ENCODE assay signal across 14 cellular contexts in genomic region chr3:4351872-4352271, GRCh38. TPM values are rescaled to one million over a fixed set of nuclear protein-coding genes. Genes with fewer than 3 reads are reported as not detected.
DNase-seq lines count a peak whose midpoint lies in the region; ATAC-seq lines count a peak whose summit lies in the region.
"Had no signal": no experiment of that assay in that cellular context is flagged by ENCODE, and none has a peak within 500 bp of the region (broad histone marks: within the 10 kb centered on the region; RNA-seq: fewer than 3 reads in every experiment).

No MANE protein-coding gene starts in this region.

- H3K9me3 ChIP-seq in SJSA1 (replicated peaks): no peaks in the 10 kb centered on the region
- H3K9me3 ChIP-seq: breast epithelium, vagina had no signal

- H3K27ac ChIP-seq in SJSA1: peak overlapping the region; percentile 48
- H3K27ac ChIP-seq: vagina had no signal

- CTCF ChIA-PET in activated naive CD4-positive, alpha-beta T cell treated with anti-CD3 and anti-CD28 coated beads for 36 hours (lab: Charles Lee): interaction anchor here (0.7 to 4.2 kb wide), 13 partner anchors 53 to 320 kb away, joined by 3 to 66 read pairs (median 6); partner anchors contain the start of genes ITPR1 and SUMF1

- peaks cover 17% of the 10 kb centered on the region for H3K4me1 Mint-ChIP-seq in activated naive CD4-positive, alpha-beta T cell treated with anti-CD3 and anti-CD28 coated beads for 36 hours (ENCODE audit: low read depth)
- peaks cover 12 to 17% of the 10 kb centered on the region in 2 donors for H3K4me1 Mint-ChIP-seq in effector memory CD8-positive, alpha-beta T cell (ENCODE audit: low read depth in 2 of 2)
- H3K4me1 Mint-ChIP-seq in stimulated activated memory B cell treated with anti-CD40 and anti-IgM and Interleukin-4, amounts not matched to agents 10 μg/mL and 1 μg/mL and 100 μg/mL, for 72 hours: peaks cover 20% of the 10 kb centered on the region

- H3K4me3 ChIP-seq in SJSA1: no peak overlapping the region
- H3K4me3 ChIP-seq: GM12878 had no signal

- H3K27me3 ChIP-seq in SJSA1 (replicated peaks): no peaks in the 10 kb centered on the region
- H3K27me3 ChIP-seq: breast epithelium, vagina had no signal

- H3K36me3 ChIP-seq in SJSA1: no peaks in the 10 kb centered on the region
- H3K36me3 ChIP-seq: breast epithelium, vagina had no signal

- no peaks in the 10 kb centered on the region for H3K36me3 Mint-ChIP-seq in activated naive CD4-positive, alpha-beta T cell treated with anti-CD3 and anti-CD28 coated beads for 36 hours (ENCODE audit: low read depth)
- H3K36me3 Mint-ChIP-seq in effector memory CD8-positive, alpha-beta T cell (ENCODE audit: insufficient read depth): peaks cover 9% of the 10 kb centered on the region
- H3K36me3 Mint-ChIP-seq in stimulated activated memory B cell treated with anti-CD40 and anti-IgM and Interleukin-4, amounts not matched to agents 10 μg/mL and 1 μg/mL and 100 μg/mL, for 72 hours: peaks cover 14% of the 10 kb centered on the region

- DNase-seq in activated naive CD4-positive, alpha-beta T cell treated with anti-CD3 and anti-CD28 coated beads for 36 hours: no peak
- no peak for DNase-seq in activated naive CD4-positive, alpha-beta T cell treated with anti-CD3 and anti-CD28 coated beads, Interleukin-2, amount 50 U/mL, for 16 hours
- no peak for DNase-seq in SJSA1 (ENCODE audit: low read depth in 1 of 2, low spot score in 2 of 2)
- no peak for DNase-seq in effector memory CD8-positive, alpha-beta T cell
- no peak for DNase-seq in retina
- no peak for DNase-seq in RKO (ENCODE audit: low spot score)
- DNase-seq: DMS79, NCI-H1436 treated with DMSO at 0.1 percent for 48 hours, NCI-H446 treated with DMSO at 0.1 percent for 48 hours had no signal

- H3K9me3 Mint-ChIP-seq in activated naive CD4-positive, alpha-beta T cell treated with anti-CD3 and anti-CD28 coated beads for 36 hours: no peaks in the 10 kb centered on the region
- no peaks in the 10 kb centered on the region for H3K9me3 Mint-ChIP-seq in effector memory CD8-positive, alpha-beta T cell
- no peaks in the 10 kb centered on the region for H3K9me3 Mint-ChIP-seq in stimulated activated memory B cell treated with anti-CD40 and anti-IgM and Interleukin-4, amounts not matched to agents 10 μg/mL and 1 μg/mL and 100 μg/mL, for 72 hours

- no peak overlapping the region for H3K27ac Mint-ChIP-seq in activated naive CD4-positive, alpha-beta T cell treated with anti-CD3 and anti-CD28 coated beads for 36 hours
- peak overlapping the region; percentile 30 to 98 for H3K27ac Mint-ChIP-seq in effector memory CD8-positive, alpha-beta T cell
- H3K27ac Mint-ChIP-seq in stimulated activated memory B cell treated with anti-CD40 and anti-IgM and Interleukin-4, amounts not matched to agents 10 μg/mL and 1 μg/mL and 100 μg/mL, for 72 hours: peak overlapping the region; percentile 28

- H3K4me3 Mint-ChIP-seq in activated naive CD4-positive, alpha-beta T cell treated with anti-CD3 and anti-CD28 coated beads for 36 hours: peak overlapping the region; percentile 69
- H3K4me3 Mint-ChIP-seq in effector memory CD8-positive, alpha-beta T cell: peak overlapping the region; percentile 75 to 86
- no peak overlapping the region for H3K4me3 Mint-ChIP-seq in stimulated activated memory B cell treated with anti-CD40 and anti-IgM and Interleukin-4, amounts not matched to agents 10 μg/mL and 1 μg/mL and 100 μg/mL, for 72 hours

- H3K27me3 Mint-ChIP-seq in activated naive CD4-positive, alpha-beta T cell treated with anti-CD3 and anti-CD28 coated beads for 36 hours (ENCODE audit: low read depth): no peaks in the 10 kb centered on the region
- H3K27me3 Mint-ChIP-seq in effector memory CD8-positive, alpha-beta T cell: no peaks in the 10 kb centered on the region
- H3K27me3 Mint-ChIP-seq in stimulated activated memory B cell treated with anti-CD40 and anti-IgM and Interleukin-4, amounts not matched to agents 10 μg/mL and 1 μg/mL and 100 μg/mL, for 72 hours: no peaks in the 10 kb centered on the region

- H3K4me1 ChIP-seq in SJSA1 (replicated peaks): peaks cover 9% of the 10 kb centered on the region
- H3K4me1 ChIP-seq: breast epithelium had no signal

- intact Hi-C loops in activated naive CD4-positive, alpha-beta T cell treated with anti-CD3 and anti-CD28 coated beads for 36 hours (cut with micrococcal nuclease): loop anchor here (1.0 to 2.0 kb wide), 15 partner anchors 35 to 771 kb away; partner anchors contain the start of genes ARL8B, ITPR1, SETMAR and SUMF1

- ATAC-seq in effector memory CD8-positive, alpha-beta T cell (replicated peaks): no peak
- ATAC-seq in stimulated activated memory B cell treated with anti-CD40 and anti-IgM and Interleukin-4, amounts not matched to agents 10 μg/mL and 1 μg/mL and 100 μg/mL, for 72 hours: no peak
- ATAC-seq in HG02678 (IDR thresholded peaks at IDR 0.05; ENCODE audit: unreplicated experiment): no peak

RNA-seq across cellular contexts. Expression of gene SETMAR, which starts 48.7 kb away (rescaled TPM):
- 10 to 100 TPM; 11.6 to 12.6 TPM for total RNA-seq in activated naive CD4-positive, alpha-beta T cell treated with anti-CD3 and anti-CD28 coated beads for 36 hours
- total RNA-seq in SJSA1 (2014; rRNA removed; shearing (Covaris generic)): 4.1 and 6.0 TPM in 2 replicates
